Comparison of ENCODE assay signal across 8 cellular contexts in genomic region chr18:8084160-8084559, GRCh38.
DNase-seq lines count a peak whose midpoint lies in the region; ATAC-seq and TF ChIP-seq lines count a peak whose summit lies in the region.

No MANE protein-coding gene starts in this region.

- peak; percentile 5 for DNase-seq in stimulated activated CD4-positive, alpha-beta T cell treated with anti-CD3 and anti-CD28 coated beads, Interleukin-15, amount 100 ng/mL, for 24 hours
- no peak for DNase-seq in stimulated activated CD4-positive, alpha-beta T cell treated with anti-CD3 and anti-CD28 coated beads, Interleukin-4, amount 100 ng/mL, for 4 hours
- DNase-seq in foreskin fibroblast (peak; percentile 24 to 60), pulmonary artery endothelial cell (ENCODE audit: low read depth, low spot score) (peak; percentile 8), NCI-H187 (lab: John Stamatoyannopoulos, UW) (no peak)

- H3K4me3 ChIP-seq in OCI-LY3 (ENCODE audit: low read length) (no peak overlapping the region), foreskin fibroblast (ENCODE audit: low read depth in 1 of 2, low read length in 2 of 2) (no peak overlapping the region)

- no peaks in the 10 kb centered on the region for H3K79me2 ChIP-seq in OCI-LY3 (ENCODE audit: low read length)

- H3K36me3 ChIP-seq in OCI-LY3 (replicated peaks; ENCODE audit: low read depth, low read length), result no peaks in the 10 kb centered on the region

- H3K27ac ChIP-seq in OCI-LY3 (ENCODE audit: low read length), result no peak overlapping the region

- H3K4me1 ChIP-seq in OCI-LY3 (ENCODE audit: low read length), result no peaks in the 10 kb centered on the region

- H3K27me3 ChIP-seq in OCI-LY3 (ENCODE audit: low read depth, low read length), result no peaks in the 10 kb centered on the region

- no peaks in the 10 kb centered on the region for H4K20me1 ChIP-seq in OCI-LY3 (ENCODE audit: insufficient read depth, low read length)

- TF ChIP-seq CTCF in OCI-LY3 (IDR thresholded peaks at IDR 0.05; ENCODE audit: low read depth, low read length) (peak; percentile 41), foreskin fibroblast (IDR thresholded peaks at IDR 0.05; ENCODE audit: low read depth, low read length) (peak; percentile 47)

- no peak overlapping the region for H3K4me2 ChIP-seq in OCI-LY3 (ENCODE audit: low read length)

- H3K9me3 ChIP-seq in OCI-LY3 (ENCODE audit: insufficient read depth, low read length), result no peaks in the 10 kb centered on the region

- no peak overlapping the region for H3K9ac ChIP-seq in OCI-LY3 (ENCODE audit: low read length)

- H2AFZ ChIP-seq in OCI-LY3 (ENCODE audit: low read depth, low read length), result no peak overlapping the region

- no peak for ATAC-seq in GM21526 (IDR thresholded peaks at IDR 0.05; ENCODE audit: low FRiP score, unreplicated experiment)
- ATAC-seq in HG03521 (IDR thresholded peaks at IDR 0.05; ENCODE audit: unreplicated experiment), result no peak

Comparison
In these comparisons a context has a peak if more than half of its experiments do, and no peak if none do; other contexts are left out.
1. DNase-seq: peak in stimulated activated CD4-positive, alpha-beta T cell treated with anti-CD3 and anti-CD28 coated beads, Interleukin-15, amount 100 ng/mL, for 24 hours (single experiment), foreskin fibroblast (2 of 2) and pulmonary artery endothelial cell (single experiment); none in stimulated activated CD4-positive, alpha-beta T cell treated with anti-CD3 and anti-CD28 coated beads, Interleukin-4, amount 100 ng/mL, for 4 hours (0 of 2) and NCI-H187 (0 of 2).